Comparison of ENCODE assay signal across 1 cellular context in genomic region chr5:180313677-180314076, GRCh38.
TF ChIP-seq lines count a peak whose summit lies in the region.

No MANE protein-coding gene starts in this region.

TF ChIP-seq in K562, 482 proteins besides CTCF, POLR2A, EP300 and RAD21 (continued from another document):
- no peak for TF ChIP-seq PREB (CRISPR knock-in tag; IDR thresholded peaks at IDR 0.05)
- no peak for TF ChIP-seq SMAD4 (CRISPR knock-in tag; conservative IDR thresholded peaks at IDR 0.05)
- no peak for TF ChIP-seq PCBP1 (IDR thresholded peaks at IDR 0.05; ENCODE audit: low read depth, low read length, poor library complexity, severe bottlenecking)
- TF ChIP-seq TEAD1 (CRISPR knock-in tag; IDR thresholded peaks at IDR 0.05), result no peak
- TF ChIP-seq ZBTB33 (CRISPR knock-in tag; IDR thresholded peaks at IDR 0.05), result 0 out of 2 replicates have a peak, but pooled peaks have one; percentile 43
- TF ChIP-seq NRF1 (conservative IDR thresholded peaks at IDR 0.05 in 1 of 2, IDR thresholded peaks at IDR 0.05 in 1 of 2), result peak in 1 of 2 experiments; percentile 58; a peak in 2 of 4 replicates
- no peak for TF ChIP-seq ZNF551 (CRISPR knock-in tag; IDR thresholded peaks at IDR 0.05)
- TF ChIP-seq CXXC5 (CRISPR knock-in tag; IDR thresholded peaks at IDR 0.05), result peak; percentile 51
- TF ChIP-seq TRIM25 (IDR thresholded peaks at IDR 0.05; ENCODE audit: borderline replicate concordance), result no peak
- no peak for TF ChIP-seq MCM7 (IDR thresholded peaks at IDR 0.05)
- no peak for TF ChIP-seq ZNF561 (CRISPR knock-in tag; conservative IDR thresholded peaks at IDR 0.05)
- no peak for TF ChIP-seq SUPT5H (IDR thresholded peaks at IDR 0.05)
- peak; percentile 54; the same call in 1 of the 2 replicates for TF ChIP-seq CREM (IDR thresholded peaks at IDR 0.05; ENCODE audit: low read depth)
- TF ChIP-seq RBFOX2 (IDR thresholded peaks at IDR 0.05; ENCODE audit: low read depth, low read length), result peak; percentile 63
- peak; percentile 65 for TF ChIP-seq RBM25 (IDR thresholded peaks at IDR 0.05; ENCODE audit: low read depth, low read length, severe bottlenecking)
- TF ChIP-seq POLR2G (IDR thresholded peaks at IDR 0.05; ENCODE audit: low read depth, low read length), result peak; percentile 68
- TF ChIP-seq ZNF644 (tag; IDR thresholded peaks at IDR 0.05; ENCODE audit: low read depth), result no peak
- TF ChIP-seq SOX6 (IDR thresholded peaks at IDR 0.05), result no peak
- 0 out of 2 replicates have a peak, but pooled peaks have one; percentile 33 for TF ChIP-seq SAFB (IDR thresholded peaks at IDR 0.05; ENCODE audit: borderline replicate concordance, low read depth, low read length)
- TF ChIP-seq EGR1 (conservative IDR thresholded peaks at IDR 0.05), result peak; percentile 44; the same call in 1 of the 2 replicates
- TF ChIP-seq ZNF76 (CRISPR knock-in tag; IDR thresholded peaks at IDR 0.05; ENCODE audit: borderline replicate concordance), result no peak
- TF ChIP-seq HMG20A (CRISPR knock-in tag; conservative IDR thresholded peaks at IDR 0.05), result no peak
